Comparison of ENCODE assay signal across 7 cellular contexts in genomic region chr1:66725885-66726665, GRCh38. TPM values are rescaled to one million over a fixed set of nuclear protein-coding genes. Genes with fewer than 3 reads are reported as not detected.
A peak's percentile ranks its signal among the peaks of the same experiment; 100 is the strongest.
DNase-seq lines count a peak whose midpoint lies in the region; ATAC-seq and TF ChIP-seq lines count a peak whose summit lies in the region.

No MANE protein-coding gene starts in this region.

- H3K27me3 ChIP-seq in HAP-1 (ENCODE audit: low read depth) (0 out of 2 replicates have a peak, but pooled peaks cover 2% of the 10 kb centered on the region), right cardiac atrium (ENCODE audit: control insufficient read depth, insufficient read depth) (no peaks in the 10 kb centered on the region), gastrocnemius medialis (no peaks in the 10 kb centered on the region)

- TF ChIP-seq CTCF in GM12865 (IDR thresholded peaks at IDR 0.05; ENCODE audit: insufficient read depth, low read depth, low read length, missing control alignments) (peak; percentile 92), gastrocnemius medialis (IDR thresholded peaks at IDR 0.05 in 4 of 5, conservative IDR thresholded peaks at IDR 0.05 in 1 of 5) (peak; percentile 40 to 93 (median 54))

- H3K36me3 ChIP-seq in HAP-1 (replicated peaks) (no peaks in the 10 kb centered on the region), gastrocnemius medialis (no peaks in the 10 kb centered on the region)

- in situ Hi-C loops in HAP-1 (cut with MboI; ENCODE audit: low sequenced_read_pairs) (loop anchor here (25.0 kb wide), 1 partner anchor 464 kb away; no protein-coding TSS in a partner anchor), gastrocnemius medialis (cut with MboI; ENCODE audit: low sequenced_read_pairs in 4 of 4) (loop anchor here in 1 of 4 donors (25.0 kb wide), 1 partner anchor 489 kb away; no protein-coding TSS in a partner anchor)

- no peak for TF ChIP-seq POLR2A in gastrocnemius medialis (IDR thresholded peaks at IDR 0.05)

- H3K27ac ChIP-seq in right cardiac atrium (ENCODE audit: low read length) (no peak overlapping the region), gastrocnemius medialis (no peak overlapping the region)

- H3K9me3 ChIP-seq in HAP-1, result no peaks in the 10 kb centered on the region
- no peaks in the 10 kb centered on the region for H3K9me3 ChIP-seq in right cardiac atrium (ENCODE audit: control insufficient read depth, low read length)
- no peaks in the 10 kb centered on the region for H3K9me3 ChIP-seq in gastrocnemius medialis

- H3K4me1 ChIP-seq in HAP-1, result no peaks in the 10 kb centered on the region
- H3K4me1 ChIP-seq in right cardiac atrium (ENCODE audit: control insufficient read depth, insufficient read depth, low read length), result peaks cover 3% of the 10 kb centered on the region
- H3K4me1 ChIP-seq in gastrocnemius medialis, result no peaks in the 10 kb centered on the region

- ATAC-seq in SK-N-SH treated with all-trans-retinoic acid at 6 μM for 48 hours (peak; percentile 87), right cardiac atrium (peak; percentile 87 to 90), gastrocnemius medialis (peak in 1 of 2 donors; percentile 65)

- DNase-seq in GM12865 (ENCODE audit: low read depth) (peak; percentile 84), HAP-1 (ENCODE audit: low spot score in 2 of 2) (peak; percentile 62 to 77), M059J (ENCODE audit: low read depth) (peak; percentile 68), amniotic stem cell (lab: John Stamatoyannopoulos, UW) (peak; percentile 74), right cardiac atrium (peak in 2 of 3 donors; percentile 42 to 52), gastrocnemius medialis (peak in 1 of 2 donors; percentile 15)

- WGBS in right cardiac atrium, result 27% methylated on average over 9 of the region's 9 CpGs

- intact Hi-C loops in right cardiac atrium (cut with DNase I) (no loop called here), gastrocnemius medialis (cut with DNase I; ENCODE audit: low total_unique reads) (loop anchor here (10.0 kb wide), 1 partner anchor 471 kb away; no protein-coding TSS in a partner anchor)

- H3K4me3 ChIP-seq in GM12865 (ENCODE audit: low read depth, low read length) (no peak overlapping the region), HAP-1 (no peak overlapping the region), right cardiac atrium (ENCODE audit: low read length) (no peak overlapping the region), gastrocnemius medialis (no peak overlapping the region)

TF ChIP-seq in SK-N-SH treated with all-trans-retinoic acid at 6 μM for 48 hours, 23 proteins besides CTCF, POLR2A, EP300 and RAD21:
- TF ChIP-seq PPARA (CRISPR knock-in tag; IDR thresholded peaks at IDR 0.05; ENCODE audit: borderline replicate concordance) (no peak), ZC3H10 (CRISPR knock-in tag; IDR thresholded peaks at IDR 0.05) (no peak), GLIS3 (CRISPR knock-in tag; IDR thresholded peaks at IDR 0.05) (no peak), BACH2 (CRISPR knock-in tag; IDR thresholded peaks at IDR 0.05; ENCODE audit: borderline replicate concordance) (no peak), POU6F1 (CRISPR knock-in tag; IDR thresholded peaks at IDR 0.05; ENCODE audit: borderline replicate concordance, low read depth) (no peak)
- TF ChIP-seq, protein P1, sequence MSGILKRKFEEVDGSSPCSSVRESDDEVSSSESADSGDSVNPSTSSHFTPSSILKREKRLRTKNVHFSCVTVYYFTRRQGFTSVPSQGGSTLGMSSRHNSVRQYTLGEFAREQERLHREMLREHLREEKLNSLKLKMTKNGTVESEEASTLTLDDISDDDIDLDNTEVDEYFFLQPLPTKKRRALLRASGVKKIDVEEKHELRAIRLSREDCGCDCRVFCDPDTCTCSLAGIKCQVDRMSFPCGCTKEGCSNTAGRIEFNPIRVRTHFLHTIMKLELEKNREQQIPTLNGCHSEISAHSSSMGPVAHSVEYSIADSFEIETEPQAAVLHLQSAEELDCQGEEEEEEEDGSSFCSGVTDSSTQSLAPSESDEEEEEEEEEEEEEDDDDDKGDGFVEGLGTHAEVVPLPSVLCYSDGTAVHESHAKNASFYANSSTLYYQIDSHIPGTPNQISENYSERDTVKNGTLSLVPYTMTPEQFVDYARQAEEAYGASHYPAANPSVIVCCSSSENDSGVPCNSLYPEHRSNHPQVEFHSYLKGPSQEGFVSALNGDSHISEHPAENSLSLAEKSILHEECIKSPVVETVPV (CRISPR knock-in tag; IDR thresholded peaks at IDR 0.05), result no peak
TF ChIP-seq in SK-N-SH treated with all-trans-retinoic acid at 6 μM for 48 hours: peak in this region for 0.

RNA-seq across cellular contexts. Expression of gene DYNLT5, which starts 26.2 kb away (rescaled TPM):
- 5.2 and 7.8 TPM in 2 replicates for total RNA-seq in M059J (2014; rRNA removed; shearing (Covaris generic))
- 1 to 10 TPM in 3 of 4 donors, under 1 TPM in 1; 0.65 to 1.5 (median 1.0) TPM for total RNA-seq in right cardiac atrium
- polyA plus RNA-seq in right cardiac atrium, result 1.2 TPM
- 1 to 10 TPM in 1 of 4 donors, not detected in 3; 1.6 TPM for total RNA-seq in gastrocnemius medialis
